ENCODE assay signal across 10 cellular contexts in the genomic region with DNA sequence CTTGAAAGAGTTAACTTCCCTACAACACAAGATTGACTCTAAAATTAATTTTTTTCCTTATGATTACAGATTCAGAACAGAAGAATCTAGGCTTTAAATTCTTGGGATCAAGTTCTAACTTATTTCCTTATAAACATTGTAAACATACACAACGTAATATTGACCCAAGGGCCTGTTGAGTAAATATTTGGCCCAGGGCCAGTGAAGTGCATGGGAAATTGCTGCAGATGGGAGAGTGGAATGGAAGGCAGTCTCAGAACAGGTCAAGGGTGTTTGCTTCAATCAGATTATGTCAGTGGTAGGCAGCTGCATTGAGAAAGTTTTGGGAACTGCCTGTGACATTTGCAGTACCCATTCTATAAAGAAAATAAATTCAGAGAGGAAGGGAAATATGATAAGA.
A peak's percentile ranks its signal among the peaks of the same experiment; 100 is the strongest.
DNase-seq lines count a peak whose midpoint lies in the region; ATAC-seq and TF ChIP-seq lines count a peak whose summit lies in the region.
"Had no signal": no experiment of that assay in that cellular context is flagged by ENCODE, and none has a peak within 500 bp of the region (broad histone marks: within the 10 kb centered on the region; RNA-seq: fewer than 3 reads in every experiment).

No MANE protein-coding gene starts in this region.

- H3K27me3 Mint-ChIP-seq in progenitor cell of endocrine pancreas, result no peaks in the 10 kb centered on the region
- H3K27me3 Mint-ChIP-seq: activated naive CD8-positive, alpha-beta T cell treated with anti-CD3 and anti-CD28 coated beads, Interleukin-2, amount 10 ng/mL, durations not matched to agents 7 days and 5 days had no signal

- no peak overlapping the region for H3K4me3 Mint-ChIP-seq in progenitor cell of endocrine pancreas (ENCODE audit: low read depth)
- H3K4me3 Mint-ChIP-seq: activated naive CD8-positive, alpha-beta T cell treated with anti-CD3 and anti-CD28 coated beads, Interleukin-2, amount 10 ng/mL, durations not matched to agents 7 days and 5 days; natural killer cell had no signal

- TF ChIP-seq CTCF in progenitor cell of endocrine pancreas (IDR thresholded peaks at IDR 0.05; ENCODE audit: unreplicated experiment) (no peak), sigmoid colon (IDR thresholded peaks at IDR 0.05) (no peak)

- H3K36me3 Mint-ChIP-seq in progenitor cell of endocrine pancreas (ENCODE audit: insufficient read depth), result peaks cover 25% of the 10 kb centered on the region
- H3K36me3 Mint-ChIP-seq: activated naive CD8-positive, alpha-beta T cell treated with anti-CD3 and anti-CD28 coated beads, Interleukin-2, amount 10 ng/mL, durations not matched to agents 7 days and 5 days; natural killer cell had no signal

- no peak for TF ChIP-seq EP300 in sigmoid colon (IDR thresholded peaks at IDR 0.05)

- H3K27ac ChIP-seq in sigmoid colon, result no peak overlapping the region

- no peak for TF ChIP-seq POLR2A in sigmoid colon (IDR thresholded peaks at IDR 0.05)

- no peaks in the 10 kb centered on the region for H3K9me3 ChIP-seq in sigmoid colon

- H3K27me3 ChIP-seq in sigmoid colon, result no peaks in the 10 kb centered on the region

- intact Hi-C loops in sigmoid colon (cut with DNase I), result no loop called here

- 10 to 63% methylated on average over 1 of the region's 1 CpG for WGBS in sigmoid colon, 2 donors

- H3K27ac Mint-ChIP-seq in progenitor cell of endocrine pancreas, result peak overlapping the region; percentile 72
- H3K27ac Mint-ChIP-seq: activated naive CD8-positive, alpha-beta T cell treated with anti-CD3 and anti-CD28 coated beads, Interleukin-2, amount 10 ng/mL, durations not matched to agents 7 days and 5 days; natural killer cell had no signal

- H3K4me1 Mint-ChIP-seq in progenitor cell of endocrine pancreas (ENCODE audit: low read depth), result peaks cover 50% of the 10 kb centered on the region
- H3K4me1 Mint-ChIP-seq: natural killer cell had no signal

- no peaks in the 10 kb centered on the region for H3K36me3 ChIP-seq in sigmoid colon

- peak; percentile 64 for ATAC-seq in esophagus mucosa
- ATAC-seq: natural killer cell had no signal

- no peak overlapping the region for H3K4me3 ChIP-seq in sigmoid colon

- DNase-seq in ELR (ENCODE audit: low read depth), result peak; percentile 71
- peak; percentile 41 for DNase-seq in NCI-H460 (ENCODE audit: extremely low read depth, low read depth)
- DNase-seq in progenitor cell of endocrine pancreas (ENCODE audit: low spot score, unreplicated experiment), result no peak
- no peak for DNase-seq in amniotic stem cell (lab: John Stamatoyannopoulos, UW)
- no peak for DNase-seq in NCI-H526 treated with DMSO at 0.1 percent for 48 hours (lab: John Stamatoyannopoulos, UW)
- DNase-seq in RKO (ENCODE audit: low spot score), result no peak
- no peak for DNase-seq in sigmoid colon
- DNase-seq: activated naive CD8-positive, alpha-beta T cell treated with anti-CD3 and anti-CD28 coated beads, Interleukin-2, amount 10 ng/mL, durations not matched to agents 7 days and 5 days; natural killer cell had no signal

- H3K4me1 ChIP-seq in sigmoid colon, result peaks cover 0 to under 1% (median 0%) of the 10 kb centered on the region in 4 donors

- no peaks in the 10 kb centered on the region for H3K9me3 Mint-ChIP-seq in progenitor cell of endocrine pancreas (ENCODE audit: low read depth)
- H3K9me3 Mint-ChIP-seq: activated naive CD8-positive, alpha-beta T cell treated with anti-CD3 and anti-CD28 coated beads, Interleukin-2, amount 10 ng/mL, durations not matched to agents 7 days and 5 days; natural killer cell had no signal

Comparison
In these comparisons a context has a peak if more than half of its experiments do, and no peak if none do; other contexts are left out.
1. DNase-seq: peak in ELR (single experiment) and NCI-H460 (single experiment); none in progenitor cell of endocrine pancreas (single experiment), amniotic stem cell (single experiment), NCI-H526 treated with DMSO at 0.1 percent for 48 hours (single experiment), RKO (single experiment) and sigmoid colon (single experiment).